ENCODE assay signal across 14 cellular contexts in the genomic region with DNA sequence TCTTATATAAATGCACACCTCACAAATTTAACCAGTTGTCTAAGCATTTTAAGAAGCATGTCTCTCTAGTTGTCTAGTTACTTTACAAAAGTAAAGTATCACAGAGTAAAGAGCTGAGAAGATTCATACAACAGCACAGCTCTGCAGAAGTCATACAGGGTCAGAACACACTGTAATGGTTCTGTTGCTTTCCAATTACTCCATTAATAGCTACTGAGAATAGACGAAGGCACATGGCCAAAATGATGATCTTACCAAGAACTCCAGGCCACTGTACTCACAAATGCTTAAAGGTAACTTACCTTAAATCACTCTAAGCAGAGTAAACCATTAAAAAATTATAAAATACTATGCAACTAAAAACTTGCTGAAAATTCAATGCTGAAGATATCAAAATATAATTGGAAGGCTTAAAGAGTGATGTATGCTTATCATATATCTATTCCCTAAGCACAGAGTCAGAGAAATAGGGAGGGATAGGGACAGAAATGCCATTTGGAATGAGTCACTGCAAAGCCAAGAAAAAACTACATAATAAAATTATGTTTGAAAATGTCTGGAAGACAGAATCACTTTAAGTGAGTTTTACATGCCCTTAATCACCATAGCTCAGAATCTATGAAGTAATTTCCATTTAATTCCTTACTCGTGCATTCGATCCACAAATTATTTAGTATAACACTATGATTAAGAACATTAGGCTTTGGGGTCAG.
DNase-seq lines count a peak whose midpoint lies in the region; ATAC-seq, FAIRE-seq and TF ChIP-seq lines count a peak whose summit lies in the region.
"Had no signal": no experiment of that assay in that cellular context is flagged by ENCODE, and none has a peak within 500 bp of the region (broad histone marks: within the 10 kb centered on the region; RNA-seq: fewer than 3 reads in every experiment).

No MANE protein-coding gene starts in this region.

- dilution Hi-C loops in endothelial cell of umbilical vein (cut with MboI; ENCODE audit: extremely low pct_ligation_motif_present, low sequenced_read_pairs), result no loop called here

- H3K9ac ChIP-seq in endothelial cell of umbilical vein (replicated peaks; ENCODE audit: extremely low read depth, insufficient read depth, low read length), result peak overlapping the region; percentile 41

- ATAC-seq in Right ventricle myocardium inferior (peak; percentile 86), GM18907 (IDR thresholded peaks at IDR 0.05; ENCODE audit: unreplicated experiment) (no peak)

- no peaks in the 10 kb centered on the region for H3K79me2 ChIP-seq in endothelial cell of umbilical vein (ENCODE audit: control insufficient read depth, insufficient read depth, low read length)

- FAIRE-seq in endothelial cell of umbilical vein (lab: Jason Lieb, UNC), result no peak

- no peak overlapping the region for H2AFZ ChIP-seq in endothelial cell of umbilical vein (ENCODE audit: low read depth, low read length)

- H3K9me3 ChIP-seq in endothelial cell of umbilical vein (replicated peaks; ENCODE audit: control insufficient read depth, insufficient read depth, low read length) (no peaks in the 10 kb centered on the region), vagina (no peaks in the 10 kb centered on the region)

- H3K4me3 ChIP-seq in endothelial cell of umbilical vein (replicated peaks in 1 of 3; ENCODE audit: insufficient read depth in 1 of 3, low read depth in 1 of 3, low read length in 3 of 3) (no peak overlapping the region), vagina (no peak overlapping the region)
- H3K4me3 ChIP-seq: SK-N-MC, skin epidermis had no signal

- CTCF ChIA-PET in endothelial cell of umbilical vein (lab: Charles Lee), result interaction anchor here (0.6 to 1.5 kb wide), 8 partner anchors 15 to 512 kb away, joined by 3 to 5 read pairs (median 3); a partner anchor contains a TSS

- H3K36me3 ChIP-seq in endothelial cell of umbilical vein (ENCODE audit: control insufficient read depth in 2 of 2, extremely low read depth in 1 of 2, insufficient read depth in 2 of 2, low read length in 2 of 2) (peaks cover 3 to 14% of the 10 kb centered on the region in 2 experiments), vagina (peaks cover 0 to 15% of the 10 kb centered on the region in 2 donors)

- H3K4me1 ChIP-seq in endothelial cell of umbilical vein (ENCODE audit: control insufficient read depth, extremely low read depth, insufficient read depth, low read length) (peaks cover 28% of the 10 kb centered on the region), vagina (no peaks in the 10 kb centered on the region)

- H3K27me3 ChIP-seq in endothelial cell of umbilical vein (ENCODE audit: control insufficient read depth in 2 of 2, insufficient read depth in 2 of 2, low read length in 2 of 2) (no peaks in the 10 kb centered on the region), vagina (no peaks in the 10 kb centered on the region)

- BruUV-seq in endothelial cell of umbilical vein (replicated peaks; lab: Mats Ljungman, UMichigan), result TSS peak; percentile 98

- H4K20me1 ChIP-seq in endothelial cell of umbilical vein (replicated peaks; ENCODE audit: control insufficient read depth, extremely low read depth, insufficient read depth, low read length), result no peaks in the 10 kb centered on the region

- H3K4me2 ChIP-seq in endothelial cell of umbilical vein (ENCODE audit: insufficient read depth, low read length), result peak overlapping the region; percentile 76

- POLR2A ChIA-PET in endothelial cell of umbilical vein (lab: Charles Lee), result interaction anchor here (0.9 kb wide), 1 partner anchor 20 kb away, joined by 3 read pairs; no protein-coding TSS in a partner anchor

- peak overlapping the region; percentile 72 for H3K27ac ChIP-seq in endothelial cell of umbilical vein (ENCODE audit: insufficient read depth, low read depth, low read length)
- H3K27ac ChIP-seq in vagina, result peak overlapping the region; percentile 17
- H3K27ac ChIP-seq: SK-N-MC had no signal

- no peak for DNase-seq in Right ventricle myocardium inferior (ENCODE audit: missing footprints)
- no peak for DNase-seq in cardiac septum (ENCODE audit: low spot score)
- DNase-seq in endothelial cell of umbilical vein (ENCODE audit: low read depth, low spot score), result peak; percentile 59
- DNase-seq in lung microvascular endothelial cell (ENCODE audit: low read depth in 2 of 2), result peak; percentile 32 to 44
- DNase-seq in vagina (ENCODE audit: extremely low spot score in 2 of 2), result no peak
- no peak for DNase-seq in NCI-H510A (lab: John Stamatoyannopoulos, UW)
- DNase-seq in activated naive CD4-positive, alpha-beta T cell treated with Interleukin-2 at 50 U/mL for 16 hours, result no peak
- DNase-seq: activated CD4-positive, alpha-beta T cell treated with anti-CD3 and anti-CD28 coated beads for 48 hours; AML-193; endodermal cell; stimulated activated CD8-positive, alpha-beta memory T cell treated with anti-CD3 and anti-CD28 coated beads, Interleukin-4, amount 100 ng/mL, for 48 hours had no signal

- TF ChIP-seq POLR2A in endothelial cell of umbilical vein (IDR thresholded peaks at IDR 0.05; ENCODE audit: low read depth, low read length), result no peak
- TF ChIP-seq POLR2A in vagina (IDR thresholded peaks at IDR 0.05), result no peak

- intact Hi-C loops in Right ventricle myocardium inferior (cut with DNase I), result loop anchor here (5.0 to 10.0 kb wide), 3 partner anchors 88 to 224 kb away; a partner anchor contains a TSS
- intact Hi-C loops in cardiac septum (cut with DNase I), result loop anchor here (5.0 to 10.0 kb wide), 2 partner anchors 92 to 214 kb away; a partner anchor contains a TSS
- intact Hi-C loops in endothelial cell of umbilical vein (cut with micrococcal nuclease), result loop anchor here (2.0 kb wide), 1 partner anchor 90 kb away; a partner anchor contains a TSS
- intact Hi-C loops in vagina (cut with DNase I), result no loop called here

- no peaks in the 10 kb centered on the region for H3K9me1 ChIP-seq in endothelial cell of umbilical vein (replicated peaks; ENCODE audit: control insufficient read depth, extremely low read depth, insufficient read depth, low read length)

- TF ChIP-seq CTCF in endothelial cell of umbilical vein (IDR thresholded peaks at IDR 0.05; ENCODE audit: extremely low read depth in 1 of 2, insufficient read depth in 1 of 2, low read depth in 1 of 2, low read length in 2 of 2) (no peak), vagina (IDR thresholded peaks at IDR 0.05) (no peak)

TF ChIP-seq in endothelial cell of umbilical vein, 7 proteins besides CTCF, POLR2A, EP300 and RAD21:
- peak; percentile 19 for TF ChIP-seq JUN (IDR thresholded peaks at IDR 0.05; ENCODE audit: borderline replicate concordance, insufficient read depth, insufficient read length, low read depth)
- TF ChIP-seq FOS (IDR thresholded peaks at IDR 0.05; ENCODE audit: borderline replicate concordance, insufficient read depth, low read length), result peak; percentile 65
- no peak for TF ChIP-seq EZH2 (IDR thresholded peaks at IDR 0.05; ENCODE audit: borderline replicate concordance, low read depth, low read length, severe bottlenecking)
- TF ChIP-seq MYC (IDR thresholded peaks at IDR 0.05; ENCODE audit: low read depth, low read length), result no peak
- TF ChIP-seq POLR2AphosphoS5 (IDR thresholded peaks at IDR 0.05; ENCODE audit: insufficient read depth, low read depth, low read length), result no peak
TF ChIP-seq in endothelial cell of umbilical vein: peak in this region for 2.

Comparison
In these comparisons a context has a peak if more than half of its experiments do, and no peak if none do; other contexts are left out.
1. DNase-seq: peak in endothelial cell of umbilical vein (single experiment) and lung microvascular endothelial cell (2 of 2); none in Right ventricle myocardium inferior (single experiment), cardiac septum (single experiment), vagina (0 of 2), NCI-H510A (single experiment) and activated naive CD4-positive, alpha-beta T cell treated with Interleukin-2 at 50 U/mL for 16 hours (single experiment).